ENCODE assay signal across 17 cellular contexts in genomic region chr3:184696643-184697042, GRCh38. TPM values are rescaled to one million over a fixed set of nuclear protein-coding genes. Genes with fewer than 3 reads are reported as not detected.
A peak's percentile ranks its signal among the peaks of the same experiment; 100 is the strongest.
DNase-seq lines count a peak whose midpoint lies in the region; ATAC-seq, FAIRE-seq and TF ChIP-seq lines count a peak whose summit lies in the region.
"Had no signal": no experiment of that assay in that cellular context is flagged by ENCODE, and none has a peak within 500 bp of the region (broad histone marks: within the 10 kb centered on the region; RNA-seq: fewer than 3 reads in every experiment).

No MANE protein-coding gene starts in this region.

- H3K4me3 ChIP-seq in RWPE2 (ENCODE audit: severe bottlenecking) (no peak overlapping the region), neural progenitor cell (no peak overlapping the region)

- no peaks in the 10 kb centered on the region for H3K9me3 ChIP-seq in RWPE2 (ENCODE audit: severe bottlenecking)
- H3K9me3 ChIP-seq in neural progenitor cell (ENCODE audit: low read depth), result peaks cover 8% of the 10 kb centered on the region
- H3K9me3 ChIP-seq: BE2C had no signal

- peak overlapping the region; percentile 52 for H3K27ac Mint-ChIP-seq in neural progenitor cell
- H3K27ac Mint-ChIP-seq: CD4-positive, alpha-beta memory T cell; HFFc6 had no signal

- H3K4me1 ChIP-seq in RWPE2 (ENCODE audit: insufficient read depth, poor library complexity, severe bottlenecking) (no peaks in the 10 kb centered on the region), neural progenitor cell (peaks cover 17% of the 10 kb centered on the region)

- no peak overlapping the region for H3K9ac ChIP-seq in neural progenitor cell

- no peak for FAIRE-seq in HTR-8/SVneo (lab: Jason Lieb, UNC)

- no peaks in the 10 kb centered on the region for H4K20me1 ChIP-seq in neural progenitor cell (ENCODE audit: low read depth)

- ATAC-seq in RWPE2 (ENCODE audit: low read depth) (0 out of 3 replicates have a peak, but pooled peaks have one; percentile 27), HG03520 (IDR thresholded peaks at IDR 0.05; ENCODE audit: unreplicated experiment) (no peak)

- DNase-seq in NCI-H2227 (lab: John Stamatoyannopoulos, UW; ENCODE audit: unreplicated experiment), result peak; percentile 22
- no peak for DNase-seq in RWPE2 (ENCODE audit: low spot score)
- DNase-seq in islet precursor cell, result peak; percentile 54
- no peak for DNase-seq in neural progenitor cell (ENCODE audit: low spot score)
- DNase-seq in posterior cingulate gyrus, result no peak
- DNase-seq in HTR-8/SVneo (ENCODE audit: insufficient read length, low spot score), result no peak
- no peak for DNase-seq in kidney tubule cell (ENCODE audit: low spot score)
- DNase-seq: BE2C; Calu3; CD4-positive, alpha-beta memory T cell; DMS53; HFFc6; NCI-H1417; NCI-H187 treated with DMSO at 0.1 percent for 48 hours; NCI-H2171 had no signal

- H3K36me3 Mint-ChIP-seq in neural progenitor cell, result peaks cover 7% of the 10 kb centered on the region
- H3K36me3 Mint-ChIP-seq: CD4-positive, alpha-beta memory T cell had no signal

- intact Hi-C loops in posterior cingulate gyrus (cut with DNase I), result no loop called here

- H3K27me3 ChIP-seq in RWPE2 (ENCODE audit: insufficient read depth, poor library complexity, severe bottlenecking) (no peaks in the 10 kb centered on the region), neural progenitor cell (no peaks in the 10 kb centered on the region)
- H3K27me3 ChIP-seq: BE2C had no signal

- no peak overlapping the region for H3K4me3 Mint-ChIP-seq in neural progenitor cell
- H3K4me3 Mint-ChIP-seq: CD4-positive, alpha-beta memory T cell; HFFc6 had no signal

- no peak overlapping the region for H3K4me2 ChIP-seq in neural progenitor cell

- H3K9me3 Mint-ChIP-seq in neural progenitor cell, result peaks cover 3% of the 10 kb centered on the region
- H3K9me3 Mint-ChIP-seq: CD4-positive, alpha-beta memory T cell; HFFc6; IgD-negative memory B cell had no signal

- H3K27ac ChIP-seq in RWPE2 (ENCODE audit: poor library complexity, severe bottlenecking) (no peak overlapping the region), neural progenitor cell (no peak overlapping the region)

- no peaks in the 10 kb centered on the region for H3K36me3 ChIP-seq in RWPE2 (ENCODE audit: low read depth)
- peaks cover 5% of the 10 kb centered on the region for H3K36me3 ChIP-seq in neural progenitor cell
- H3K36me3 ChIP-seq: BE2C had no signal

- H3K79me2 ChIP-seq in neural progenitor cell (ENCODE audit: low read depth), result no peaks in the 10 kb centered on the region

- peaks cover 11% of the 10 kb centered on the region for H3K27me3 Mint-ChIP-seq in neural progenitor cell (ENCODE audit: insufficient read depth, low read depth)
- H3K27me3 Mint-ChIP-seq: IgD-negative memory B cell had no signal

- H2AFZ ChIP-seq in neural progenitor cell (replicated peaks), result no peak overlapping the region

- peaks cover 3% of the 10 kb centered on the region for H3F3A ChIP-seq in neural progenitor cell (ENCODE audit: low read depth)

- peaks cover 47% of the 10 kb centered on the region for H3K4me1 Mint-ChIP-seq in neural progenitor cell
- H3K4me1 Mint-ChIP-seq: CD4-positive, alpha-beta memory T cell had no signal

- TF ChIP-seq CTCF in RWPE2 (IDR thresholded peaks at IDR 0.05; ENCODE audit: poor library complexity, severe bottlenecking), result no peak
- TF ChIP-seq CTCF in neural progenitor cell (IDR thresholded peaks at IDR 0.05), result no peak

RNA-seq across cellular contexts. Expression of gene MAGEF1, which starts 15.2 kb away (rescaled TPM):
- total RNA-seq in neural progenitor cell (ENCODE audit: low replicate concordance), result 73.9 and 88.1 TPM in 2 replicates

Comparison
In these comparisons a context has a peak if more than half of its experiments do, and no peak if none do; other contexts are left out.
1. DNase-seq: peak in NCI-H2227 (single experiment) and islet precursor cell (single experiment); none in RWPE2 (single experiment), neural progenitor cell (single experiment), posterior cingulate gyrus (0 of 10), HTR-8/SVneo (single experiment) and kidney tubule cell (single experiment).